ENCODE assay signal across 1 cellular context in genomic region chr10:68153473-68154210, GRCh38.
TF ChIP-seq lines count a peak whose summit lies in the region.

No MANE protein-coding gene starts in this region.

TF ChIP-seq in HepG2, 621 proteins besides CTCF, POLR2A, EP300 and RAD21 (continued from another document and continues in another):
- no peak for TF ChIP-seq ZNF142 (CRISPR knock-in tag; IDR thresholded peaks at IDR 0.05)
- no peak for TF ChIP-seq ZNF550 (CRISPR knock-in tag; IDR thresholded peaks at IDR 0.05; ENCODE audit: borderline replicate concordance)
- TF ChIP-seq IKZF4 (CRISPR knock-in tag; IDR thresholded peaks at IDR 0.05; ENCODE audit: borderline replicate concordance, low read depth, not compliant biosample characterization), result no peak
- no peak for TF ChIP-seq ZBTB7B (CRISPR knock-in tag; IDR thresholded peaks at IDR 0.05)
- no peak for TF ChIP-seq SMARCE1 (IDR thresholded peaks at IDR 0.05; ENCODE audit: borderline replicate concordance)
- no peak for TF ChIP-seq NR2F6 (IDR thresholded peaks at IDR 0.05)
- no peak for TF ChIP-seq NR2F6 (CRISPR knock-in tag; IDR thresholded peaks at IDR 0.05)
- no peak for TF ChIP-seq ZBTB26 (CRISPR knock-in tag; IDR thresholded peaks at IDR 0.05; ENCODE audit: borderline replicate concordance)
- TF ChIP-seq FOXJ3 (CRISPR knock-in tag; IDR thresholded peaks at IDR 0.05; ENCODE audit: borderline replicate concordance), result no peak
- TF ChIP-seq U2AF2 (IDR thresholded peaks at IDR 0.05; ENCODE audit: low read depth, low read length), result no peak
- no peak for TF ChIP-seq ZNF407 (CRISPR knock-in tag; IDR thresholded peaks at IDR 0.05; ENCODE audit: not compliant biosample characterization)
- no peak for TF ChIP-seq KLF15 (CRISPR knock-in tag; IDR thresholded peaks at IDR 0.05; ENCODE audit: borderline replicate concordance)
- TF ChIP-seq RXRA (CRISPR knock-in tag; IDR thresholded peaks at IDR 0.05), result no peak
- no peak for TF ChIP-seq TIGD3 (CRISPR knock-in tag; IDR thresholded peaks at IDR 0.05; ENCODE audit: borderline replicate concordance)
- peak; percentile 90; the same call in 1 of the 2 replicates for TF ChIP-seq ZNF652 (CRISPR knock-in tag; IDR thresholded peaks at IDR 0.05; ENCODE audit: borderline replicate concordance, low read depth)
- no peak for TF ChIP-seq ADNP (CRISPR knock-in tag; IDR thresholded peaks at IDR 0.05)
- TF ChIP-seq ZNF629 (CRISPR knock-in tag; conservative IDR thresholded peaks at IDR 0.05), result no peak
- no peak for TF ChIP-seq HIVEP1 (CRISPR knock-in tag; IDR thresholded peaks at IDR 0.05)
- TF ChIP-seq ZUFSP (CRISPR knock-in tag; IDR thresholded peaks at IDR 0.05; ENCODE audit: borderline replicate concordance), result no peak
- TF ChIP-seq PHF20 (CRISPR knock-in tag; IDR thresholded peaks at IDR 0.05), result no peak
- TF ChIP-seq IRF9 (CRISPR knock-in tag; IDR thresholded peaks at IDR 0.05; ENCODE audit: borderline replicate concordance), result no peak
- no peak for TF ChIP-seq ZNF234 (CRISPR knock-in tag; conservative IDR thresholded peaks at IDR 0.05)
- no peak for TF ChIP-seq NFYC (CRISPR knock-in tag; IDR thresholded peaks at IDR 0.05)
- TF ChIP-seq PITX1 (CRISPR knock-in tag; IDR thresholded peaks at IDR 0.05), result no peak
- no peak for TF ChIP-seq BHLHE40 (IDR thresholded peaks at IDR 0.05; ENCODE audit: low read length)
- peak; percentile 66 for TF ChIP-seq FOXA3 (CRISPR knock-in tag; IDR thresholded peaks at IDR 0.05)
- no peak for TF ChIP-seq SMC3 (IDR thresholded peaks at IDR 0.05; ENCODE audit: low read length)
- no peak for TF ChIP-seq HOXD1 (CRISPR knock-in tag; IDR thresholded peaks at IDR 0.05)
- no peak for TF ChIP-seq ZNF224 (CRISPR knock-in tag; IDR thresholded peaks at IDR 0.05)
- no peak for TF ChIP-seq REXO4 (CRISPR knock-in tag; IDR thresholded peaks at IDR 0.05; ENCODE audit: borderline replicate concordance)
- 0 out of 2 replicates have a peak, but pooled peaks have one; percentile 40 for TF ChIP-seq KLF6 (CRISPR knock-in tag; IDR thresholded peaks at IDR 0.05)
- TF ChIP-seq FOXK2 (IDR thresholded peaks at IDR 0.05), result 0 out of 2 replicates have a peak, but pooled peaks have one; percentile 46
- TF ChIP-seq ZNF841 (CRISPR knock-in tag; IDR thresholded peaks at IDR 0.05; ENCODE audit: borderline replicate concordance), result no peak
- TF ChIP-seq ZKSCAN5 (CRISPR knock-in tag; IDR thresholded peaks at IDR 0.05), result no peak
- no peak for TF ChIP-seq KAT8 (CRISPR knock-in tag; IDR thresholded peaks at IDR 0.05)
- TF ChIP-seq STAG1 (CRISPR knock-in tag; IDR thresholded peaks at IDR 0.05), result no peak
- 0 out of 2 replicates have a peak, but pooled peaks have one; percentile 32 for TF ChIP-seq GATAD2A (CRISPR knock-in tag; IDR thresholded peaks at IDR 0.05)
- TF ChIP-seq LCORL (IDR thresholded peaks at IDR 0.05), result no peak; the same call in 1 of the 2 replicates
- no peak for TF ChIP-seq LCORL (CRISPR knock-in tag; IDR thresholded peaks at IDR 0.05)
